ENCODE assay signal across 18 cellular contexts in the genomic region with DNA sequence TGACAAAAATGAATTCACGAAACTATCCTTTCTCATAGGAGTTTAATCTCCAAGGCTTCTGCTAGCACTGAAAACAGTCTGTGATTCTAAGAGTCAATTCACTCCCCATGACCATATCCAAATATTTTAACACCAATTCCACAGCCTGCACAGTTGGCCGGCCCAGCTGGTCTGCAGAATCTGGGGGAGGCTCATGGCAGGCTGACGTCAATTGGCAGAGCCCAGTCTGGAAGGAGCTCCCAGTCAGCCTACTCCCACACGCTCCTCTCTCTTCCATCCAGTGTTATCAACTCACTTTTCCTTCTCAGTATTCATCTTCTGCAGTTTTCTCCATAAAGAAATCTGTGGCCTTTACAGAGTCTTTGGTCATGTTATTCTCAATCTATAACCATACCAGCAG.
DNase-seq lines count a peak whose midpoint lies in the region; ATAC-seq and TF ChIP-seq lines count a peak whose summit lies in the region.
"Had no signal": no experiment of that assay in that cellular context is flagged by ENCODE, and none has a peak within 500 bp of the region (broad histone marks: within the 10 kb centered on the region; RNA-seq: fewer than 3 reads in every experiment).

No MANE protein-coding gene starts in this region.

- no peak for TF ChIP-seq POLR2A in testis (IDR thresholded peaks at IDR 0.05)

- no peak overlapping the region for H2AFZ ChIP-seq in H9 (ENCODE audit: low read length)
- H2AFZ ChIP-seq in neuronal stem cell (ENCODE audit: low read length), result no peak overlapping the region
- H2AFZ ChIP-seq: parathyroid adenoma had no signal

- H3K9ac ChIP-seq in H9 (ENCODE audit: extremely low read depth, insufficient read length, low read length) (no peak overlapping the region), neuronal stem cell (ENCODE audit: low read depth, low read length, poor library complexity) (no peak overlapping the region)
- H3K9ac ChIP-seq: BLaER1 treated with 17β-estradiol and CSF1 and Interleukin-3, amounts not matched to agents 10 nM and 100 nM; KMS-11; parathyroid adenoma had no signal

- H3K27ac ChIP-seq in testis (peak overlapping the region; percentile 42 to 74), H9 (ENCODE audit: insufficient read length, low read depth, low read length) (no peak overlapping the region), neuronal stem cell (replicated peaks; ENCODE audit: low read length) (no peak overlapping the region)
- H3K27ac ChIP-seq: BLaER1 treated with 17β-estradiol and CSF1 and Interleukin-3, amounts not matched to agents 10 nM and 100 nM; breast epithelium; KMS-11; parathyroid adenoma had no signal

- no peaks in the 10 kb centered on the region for H3K27me3 ChIP-seq in testis
- H3K27me3 ChIP-seq in H9 (ENCODE audit: insufficient read depth, low read length), result no peaks in the 10 kb centered on the region
- H3K27me3 ChIP-seq in neuronal stem cell (ENCODE audit: control insufficient read depth in 3 of 3, insufficient read depth in 3 of 3, low read depth in 1 of 3, low read length in 3 of 3), result no peaks in the 10 kb centered on the region
- H3K27me3 ChIP-seq: BLaER1 treated with 17β-estradiol and CSF1 and Interleukin-3, amounts not matched to agents 10 nM and 100 nM; breast epithelium had no signal

- H3K4me1 ChIP-seq in mucosa of descending colon (ENCODE audit: low read depth) (no peaks in the 10 kb centered on the region), testis (peaks cover 9% of the 10 kb centered on the region), H9 (ENCODE audit: insufficient read depth, low read length) (no peaks in the 10 kb centered on the region), neuronal stem cell (ENCODE audit: control insufficient read depth in 2 of 2, insufficient read depth in 1 of 2, low read depth in 1 of 2, low read length in 2 of 2) (no peaks in the 10 kb centered on the region)
- H3K4me1 ChIP-seq: breast epithelium, parathyroid adenoma had no signal

- H2AK5ac ChIP-seq in H9 (ENCODE audit: insufficient read length, low read length) (no peak overlapping the region), neuronal stem cell (ENCODE audit: low read depth, low read length) (no peak overlapping the region)

- H3K36me3 ChIP-seq in mucosa of descending colon (ENCODE audit: low read depth), result no peaks in the 10 kb centered on the region
- no peaks in the 10 kb centered on the region for H3K36me3 ChIP-seq in testis (ENCODE audit: low read depth, missing control alignments)
- no peaks in the 10 kb centered on the region for H3K36me3 ChIP-seq in neuronal stem cell (replicated peaks in 1 of 2; ENCODE audit: control insufficient read depth in 2 of 2, insufficient read depth in 2 of 2, low read length in 2 of 2)
- H3K36me3 ChIP-seq: BLaER1 treated with 17β-estradiol and CSF1 and Interleukin-3, amounts not matched to agents 10 nM and 100 nM; breast epithelium had no signal

- H3K27ac Mint-ChIP-seq in H9, result no peak overlapping the region
- H3K27ac Mint-ChIP-seq: mesothelial cell of epicardium, T-helper 17 cell had no signal

- H2BK12ac ChIP-seq in H9 (ENCODE audit: insufficient read length, low read depth, low read length) (no peak overlapping the region), neuronal stem cell (ENCODE audit: low read length) (no peak overlapping the region)

- H3K23ac ChIP-seq in H9 (ENCODE audit: insufficient read length, low read depth, low read length) (no peak overlapping the region), neuronal stem cell (ENCODE audit: low read depth, low read length, poor library complexity) (no peak overlapping the region)

- H3K4me2 ChIP-seq in H9 (ENCODE audit: insufficient read depth, insufficient read length, low read length) (no peak overlapping the region), neuronal stem cell (ENCODE audit: insufficient read depth, low read length, poor library complexity, severe bottlenecking) (no peak overlapping the region)
- H3K4me2 ChIP-seq: KMS-11 had no signal

- H2BK20ac ChIP-seq in H9 (ENCODE audit: low read depth, low read length, poor library complexity, severe bottlenecking), result no peak overlapping the region

- H3K9me3 ChIP-seq in mucosa of descending colon, result peaks cover 24% of the 10 kb centered on the region
- no peaks in the 10 kb centered on the region for H3K9me3 ChIP-seq in testis
- H3K9me3 ChIP-seq in H9 (ENCODE audit: control insufficient read depth, low read depth, low read length), result no peaks in the 10 kb centered on the region
- H3K9me3 ChIP-seq in neuronal stem cell (replicated peaks in 1 of 2; ENCODE audit: control insufficient read depth in 2 of 2, insufficient read depth in 1 of 2, low read depth in 1 of 2, low read length in 2 of 2), result peaks cover 2 to 4% of the 10 kb centered on the region in 2 donors

- H3T11ph ChIP-seq in H9 (ENCODE audit: low read length), result no peak overlapping the region

- peaks cover 17% of the 10 kb centered on the region in 2 experiments for H3K4me1 Mint-ChIP-seq in H9
- H3K4me1 Mint-ChIP-seq: T-helper 17 cell had no signal

- H3K18ac ChIP-seq in H9 (ENCODE audit: insufficient read length, low read depth, low read length) (no peak overlapping the region), neuronal stem cell (ENCODE audit: low read length) (no peak overlapping the region)

- TF ChIP-seq CTCF in fibroblast of pulmonary artery (IDR thresholded peaks at IDR 0.05; ENCODE audit: low read length, missing control alignments) (no peak), mucosa of descending colon (IDR thresholded peaks at IDR 0.05) (no peak), testis (IDR thresholded peaks at IDR 0.05) (no peak), H9 (conservative IDR thresholded peaks at IDR 0.05) (no peak)

- H4K5ac ChIP-seq in H9 (ENCODE audit: insufficient read length, low read depth, low read length), result no peak overlapping the region

- intact Hi-C loops in mucosa of descending colon (cut with DNase I, micrococcal nuclease) (no loop called here), testis (cut with DNase I; ENCODE audit: low total_unique reads) (no loop called here)

- H4K91ac ChIP-seq in H9 (ENCODE audit: insufficient read length, low read depth, low read length) (no peak overlapping the region), neuronal stem cell (ENCODE audit: low read depth, low read length, poor library complexity) (no peak overlapping the region)

- H3K56ac ChIP-seq in H9 (ENCODE audit: insufficient read length, low read depth, low read length), result no peak overlapping the region

- no peaks in the 10 kb centered on the region for H4K20me1 ChIP-seq in H9 (ENCODE audit: control insufficient read depth, insufficient read depth, insufficient read length)
- H4K20me1 ChIP-seq: BLaER1 treated with 17β-estradiol and CSF1 and Interleukin-3, amounts not matched to agents 10 nM and 100 nM had no signal

- H3K27me3 Mint-ChIP-seq in H9 (ENCODE audit: low read depth), result no peaks in the 10 kb centered on the region; the same call in 1 of the 2 replicates
- H3K27me3 Mint-ChIP-seq: T-helper 17 cell had no signal

- H3K4me3 ChIP-seq in fibroblast of pulmonary artery (replicated peaks; ENCODE audit: low read depth, low read length) (no peak overlapping the region), mucosa of descending colon (no peak overlapping the region), testis (no peak overlapping the region), neuronal stem cell (ENCODE audit: low read length in 2 of 2) (no peak overlapping the region)
- H3K4me3 ChIP-seq: BLaER1 treated with 17β-estradiol and CSF1 and Interleukin-3, amounts not matched to agents 10 nM and 100 nM; breast epithelium had no signal

- no peak overlapping the region for H4K8ac ChIP-seq in H9 (replicated peaks; ENCODE audit: insufficient read length, low read depth, low read length)
- H4K8ac ChIP-seq in neuronal stem cell (ENCODE audit: low read depth, low read length), result no peak overlapping the region

- H2BK120ac ChIP-seq in H9 (ENCODE audit: low read depth, low read length, poor library complexity, severe bottlenecking) (no peak overlapping the region), neuronal stem cell (ENCODE audit: low read depth, low read length) (no peak overlapping the region)

- H3K79me1 ChIP-seq in H9 (ENCODE audit: insufficient read depth, low read depth, low read length, poor library complexity, severe bottlenecking) (no peaks in the 10 kb centered on the region), neuronal stem cell (ENCODE audit: low read depth, low read length) (no peaks in the 10 kb centered on the region)

- peaks cover 26 to 34% of the 10 kb centered on the region in 2 experiments for H3K9me3 Mint-ChIP-seq in H9

- ATAC-seq in mucosa of descending colon, result peak; percentile 34
- ATAC-seq: T-helper 17 cell had no signal

- H2BK5ac ChIP-seq in H9 (ENCODE audit: insufficient read length, low read length) (no peak overlapping the region), neuronal stem cell (ENCODE audit: low read length) (no peak overlapping the region)

- no peaks in the 10 kb centered on the region for H3K23me2 ChIP-seq in H9 (ENCODE audit: insufficient read length, low read depth, low read length, poor library complexity, severe bottlenecking)

- DNase-seq in amniotic epithelial cell (ENCODE audit: low read depth) (peak; percentile 93), fibroblast of pulmonary artery (ENCODE audit: low read depth) (peak; percentile 97), mucosa of descending colon (peak in 1 of 3 donors; percentile 9), testis (peak; percentile 89), H9 (no peak), retina (no peak), neuronal stem cell (ENCODE audit: low spot score) (no peak)
- DNase-seq: activated naive CD4-positive, alpha-beta T cell treated with Interleukin-2 at 50 U/mL for 16 hours; effector CD8-positive, alpha-beta T cell; NCI-H146; NCI-H345; SHP77; T-helper 17 cell had no signal

- H3K36me3 Mint-ChIP-seq in H9 (ENCODE audit: insufficient read depth in 1 of 3, low read depth in 3 of 3), result peaks cover 13 to 28% (median 24%) of the 10 kb centered on the region in 3 experiments

- no peak overlapping the region for H3K14ac ChIP-seq in H9 (ENCODE audit: insufficient read depth, low read length)
- H3K14ac ChIP-seq in neuronal stem cell (ENCODE audit: low read length), result no peak overlapping the region

- no peaks in the 10 kb centered on the region for H3K79me2 ChIP-seq in H9 (ENCODE audit: insufficient read depth, low read length)
- H3K79me2 ChIP-seq: parathyroid adenoma had no signal

- 34 to 52% methylated on average over 4 of the region's 4 CpGs for WGBS in testis, 2 donors
- no CpG with 5 or more reads among the region's 4 CpGs for WGBS in H9 (ENCODE audit: extremely low coverage, insufficient read length, low lambda C conversion rate)
- no CpG with 5 or more reads among the region's 4 CpGs for WGBS in neuronal stem cell (ENCODE audit: extremely low coverage in 2 of 2, insufficient read length in 2 of 2, insufficient replicate concordance in 1 of 2), 2 donors

- H3K4me3 Mint-ChIP-seq in H9, result no peak overlapping the region
- H3K4me3 Mint-ChIP-seq: mesothelial cell of epicardium, T-helper 17 cell had no signal

- H3K4ac ChIP-seq in H9 (ENCODE audit: low read depth, low read length), result no peak overlapping the region
- no peak overlapping the region for H3K4ac ChIP-seq in neuronal stem cell (ENCODE audit: low read length)

- H2BK15ac ChIP-seq in H9 (ENCODE audit: low read depth, low read length), result no peak overlapping the region
- no peak overlapping the region for H2BK15ac ChIP-seq in neuronal stem cell (ENCODE audit: low read length)

Comparison
In these comparisons a context has a peak if more than half of its experiments do, and no peak if none do; other contexts are left out.
1. DNase-seq: peak in amniotic epithelial cell (single experiment), fibroblast of pulmonary artery (single experiment) and testis (single experiment); none in H9 (single experiment), retina (single experiment) and neuronal stem cell (single experiment).
2. H3K27ac ChIP-seq: peak in testis (2 of 2); none in H9 (single experiment) and neuronal stem cell (single experiment).